ENCODE assay signal across 8 cellular contexts in genomic region chr19:40285353-40286234, GRCh38. TPM values are rescaled to one million over a fixed set of nuclear protein-coding genes. Genes with fewer than 3 reads are reported as not detected.
A peak's percentile ranks its signal among the peaks of the same experiment; 100 is the strongest.
DNase-seq lines count a peak whose midpoint lies in the region; ATAC-seq and TF ChIP-seq lines count a peak whose summit lies in the region.

No MANE protein-coding gene starts in this region.

- peak overlapping the region; percentile 99 for H3K27ac Mint-ChIP-seq in progenitor cell of endocrine pancreas

- ATAC-seq in GM18498 (IDR thresholded peaks at IDR 0.05; ENCODE audit: unreplicated experiment) (peak; percentile 83), HG02884 (IDR thresholded peaks at IDR 0.05; ENCODE audit: unreplicated experiment) (peak; percentile 89), left ventricle myocardium superior (peak; percentile 94)

- peak overlapping the region; percentile 84 for H3K4me3 Mint-ChIP-seq in progenitor cell of endocrine pancreas (ENCODE audit: low read depth)

- no peaks in the 10 kb centered on the region for H3K9me3 Mint-ChIP-seq in progenitor cell of endocrine pancreas (ENCODE audit: low read depth)

- H3K27ac ChIP-seq in angular gyrus (ENCODE audit: low read depth, low read length): peak overlapping the region; percentile 100

- intact Hi-C loops in left ventricle myocardium superior (cut with micrococcal nuclease): no loop called here

- TF ChIP-seq CTCF in progenitor cell of endocrine pancreas (IDR thresholded peaks at IDR 0.05; ENCODE audit: unreplicated experiment): no peak

- DNase-seq in NCI-H146 treated with DMSO at 0.1 percent for 48 hours (lab: John Stamatoyannopoulos, UW; ENCODE audit: unreplicated experiment) (peak; percentile 99), T-helper 1 cell (peak; percentile 97 to 100 (median 98)), left ventricle myocardium superior (peak; percentile 99), progenitor cell of endocrine pancreas (ENCODE audit: low spot score, unreplicated experiment) (peak; percentile 94), ureter (ENCODE audit: low spot score) (peak; percentile 99)

- H3K36me3 Mint-ChIP-seq in progenitor cell of endocrine pancreas (ENCODE audit: insufficient read depth): no peaks in the 10 kb centered on the region

- peaks cover 22% of the 10 kb centered on the region for H3K4me1 Mint-ChIP-seq in progenitor cell of endocrine pancreas (ENCODE audit: low read depth)

- no peaks in the 10 kb centered on the region for H3K27me3 Mint-ChIP-seq in progenitor cell of endocrine pancreas

RNA-seq across cellular contexts. Expression of gene AKT2, which starts 0.4 kb away (rescaled TPM):
- total RNA-seq in left ventricle myocardium superior (135 TPM), progenitor cell of endocrine pancreas (200 TPM in 2 replicates), ureter (128 TPM)

RNA-seq across cellular contexts. Expression of gene CCNP, which starts 59.1 kb away (rescaled TPM):
- not detected for total RNA-seq in left ventricle myocardium superior
- total RNA-seq in progenitor cell of endocrine pancreas: 0.50 and 0.78 TPM in 2 replicates
- total RNA-seq in ureter: not detected

Comparison
In these comparisons a context has a peak if more than half of its experiments do, and no peak if none do; other contexts are left out.
1. Peak in every context shown above with its lines: DNase-seq, ATAC-seq and H3K27ac ChIP-seq.